In the genomic region with DNA sequence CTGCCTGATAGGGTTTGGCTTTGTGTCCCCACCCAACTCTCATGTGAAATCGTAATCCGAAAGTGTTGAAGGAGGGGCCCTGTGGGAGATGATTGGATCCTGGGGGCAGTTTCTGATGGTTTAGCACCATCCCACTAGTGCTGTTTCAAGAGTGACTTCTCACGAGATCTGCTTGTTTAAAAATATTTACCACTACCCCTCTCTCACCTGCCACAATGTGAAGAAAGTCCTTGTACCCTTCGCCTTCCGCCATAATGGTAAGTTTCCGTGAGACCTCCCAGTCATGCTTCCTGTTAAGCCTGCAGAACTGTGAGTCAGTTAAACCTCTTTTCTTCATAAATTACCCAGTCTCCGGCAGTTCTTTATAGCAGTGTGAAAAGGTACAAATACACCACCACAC, we compare ENCODE assay signal across 8 cellular contexts.
DNase-seq lines count a peak whose midpoint lies in the region; ATAC-seq lines count a peak whose summit lies in the region.

No MANE protein-coding gene starts in this region.

- peaks cover 50% of the 10 kb centered on the region for H3K4me1 Mint-ChIP-seq in activated naive CD4-positive, alpha-beta T cell treated with anti-CD3 and anti-CD28 coated beads, Interleukin-2, amount 10 ng/mL, durations not matched to agents 7 days and 5 days

- intact Hi-C loops in head of caudate nucleus (cut with DNase I), result no loop called here

- peak; percentile 12 for ATAC-seq in GM19395 (IDR thresholded peaks at IDR 0.05; ENCODE audit: unreplicated experiment)
- ATAC-seq in GM21576 (IDR thresholded peaks at IDR 0.05; ENCODE audit: unreplicated experiment), result no peak
- no peak for ATAC-seq in GM21447 (IDR thresholded peaks at IDR 0.05; ENCODE audit: unreplicated experiment)

- peak overlapping the region; percentile 84 for H3K4me3 Mint-ChIP-seq in activated naive CD4-positive, alpha-beta T cell treated with anti-CD3 and anti-CD28 coated beads, Interleukin-2, amount 10 ng/mL, durations not matched to agents 7 days and 5 days

- H3K27me3 Mint-ChIP-seq in activated naive CD4-positive, alpha-beta T cell treated with anti-CD3 and anti-CD28 coated beads, Interleukin-2, amount 10 ng/mL, durations not matched to agents 7 days and 5 days, result peaks cover 6% of the 10 kb centered on the region

- H3K9me3 Mint-ChIP-seq in activated naive CD4-positive, alpha-beta T cell treated with anti-CD3 and anti-CD28 coated beads, Interleukin-2, amount 10 ng/mL, durations not matched to agents 7 days and 5 days, result no peaks in the 10 kb centered on the region

- peak; percentile 30 for DNase-seq in RPMI8226
- DNase-seq in activated naive CD4-positive, alpha-beta T cell treated with anti-CD3 and anti-CD28 coated beads, Interleukin-2, amount 10 ng/mL, durations not matched to agents 7 days and 5 days, result peak; percentile 62
- DNase-seq in stimulated activated CD4-positive, alpha-beta T cell treated with anti-CD3 and anti-CD28 coated beads, Interleukin-15, amount 100 ng/mL, for 24 hours, result peak; percentile 65
- no peak for DNase-seq in head of caudate nucleus
- no peak for DNase-seq in NCI-H446 treated with DMSO at 0.1 percent for 48 hours (lab: John Stamatoyannopoulos, UW)

- CTCF ChIA-PET in activated naive CD4-positive, alpha-beta T cell treated with anti-CD3 and anti-CD28 coated beads, Interleukin-2, amount 10 ng/mL, durations not matched to agents 7 days and 5 days (lab: Charles Lee), result interaction anchor here (3.0 kb wide), 1 partner anchor 55 kb away, joined by 8 read pairs; no protein-coding TSS in a partner anchor

- H3K36me3 Mint-ChIP-seq in activated naive CD4-positive, alpha-beta T cell treated with anti-CD3 and anti-CD28 coated beads, Interleukin-2, amount 10 ng/mL, durations not matched to agents 7 days and 5 days, result peaks cover 32% of the 10 kb centered on the region

- peak overlapping the region; percentile 100 for H3K27ac Mint-ChIP-seq in activated naive CD4-positive, alpha-beta T cell treated with anti-CD3 and anti-CD28 coated beads, Interleukin-2, amount 10 ng/mL, durations not matched to agents 7 days and 5 days

Comparison
In these comparisons a context has a peak if more than half of its experiments do, and no peak if none do; other contexts are left out.
1. DNase-seq: peak in RPMI8226 (single experiment), activated naive CD4-positive, alpha-beta T cell treated with anti-CD3 and anti-CD28 coated beads, Interleukin-2, amount 10 ng/mL, durations not matched to agents 7 days and 5 days (single experiment) and stimulated activated CD4-positive, alpha-beta T cell treated with anti-CD3 and anti-CD28 coated beads, Interleukin-15, amount 100 ng/mL, for 24 hours (single experiment); none in head of caudate nucleus (0 of 42) and NCI-H446 treated with DMSO at 0.1 percent for 48 hours (single experiment).